Comparison of ENCODE assay signal across 23 cellular contexts in the genomic region with DNA sequence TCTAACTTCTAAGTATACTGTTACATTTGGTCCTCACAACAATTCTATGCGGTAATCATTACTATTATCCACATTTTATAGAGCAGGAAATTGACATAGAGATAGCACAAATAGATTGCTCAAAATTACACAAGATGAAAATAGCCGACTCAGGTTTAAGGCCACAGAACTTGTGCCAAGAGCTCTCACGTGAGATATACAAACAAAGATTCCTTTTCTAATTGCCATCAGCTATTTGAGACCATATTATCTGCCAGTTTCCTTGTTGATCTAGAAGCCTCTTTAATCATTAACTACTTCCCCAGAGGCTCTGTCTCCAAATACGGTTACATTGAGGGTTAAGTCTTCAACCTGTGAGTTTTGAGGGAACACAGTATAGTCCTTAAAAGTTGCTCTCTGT.
DNase-seq lines count a peak whose midpoint lies in the region; TF ChIP-seq lines count a peak whose summit lies in the region.
"Had no signal": no experiment of that assay in that cellular context is flagged by ENCODE, and none has a peak within 500 bp of the region (broad histone marks: within the 10 kb centered on the region; RNA-seq: fewer than 3 reads in every experiment).

No MANE protein-coding gene starts in this region.

- no peaks in the 10 kb centered on the region for H3K9me3 ChIP-seq in transverse colon
- H3K9me3 ChIP-seq: BLaER1 had no signal

- H3K36me3 ChIP-seq in transverse colon = no peaks in the 10 kb centered on the region
- H3K36me3 ChIP-seq: BLaER1, heart left ventricle had no signal

- no peaks in the 10 kb centered on the region for H3K27me3 ChIP-seq in transverse colon
- H3K27me3 ChIP-seq: BLaER1, heart left ventricle had no signal

- WGBS in transverse colon (ENCODE audit: low coverage in 1 of 2), 2 donors = 37 to 57% methylated on average over 3 to 4 of the region's 4 CpGs

- H3K27ac ChIP-seq in transverse colon = no peak overlapping the region
- H3K27ac ChIP-seq: BLaER1, heart left ventricle, PC-9 had no signal

- intact Hi-C loops in transverse colon (cut with DNase I; ENCODE audit: low total_unique reads) = no loop called here
- intact Hi-C loops in cardiac septum (cut with DNase I) = no loop called here

- no peak overlapping the region for H3K4me3 ChIP-seq in transverse colon
- H3K4me3 ChIP-seq: BLaER1, heart left ventricle, PC-9 had no signal

- DNase-seq in NCI-H526 (lab: John Stamatoyannopoulos, UW) (peak; percentile 6 to 25), NCI-H526 treated with DMSO at 0.1 percent for 48 hours (lab: John Stamatoyannopoulos, UW) (no peak), NCI-H69 (lab: John Stamatoyannopoulos, UW) (peak; percentile 69), kidney tubule cell (ENCODE audit: low spot score) (peak; percentile 20), transverse colon (peak; percentile 16), cardiac septum (ENCODE audit: low spot score) (no peak), NCI-H2227 treated with DMSO at 0.1 percent for 48 hours (lab: John Stamatoyannopoulos, UW) (no peak)
- DNase-seq in effector CD4-positive, alpha-beta T cell = no peak
- DNase-seq: activated CD4-positive, CD25-positive, alpha-beta regulatory T cell treated with anti-CD3 and anti-CD28 coated beads, Interleukin-2, amount 50 U/mL, for 72 hours; activated T-cell treated with anti-CD3 and anti-CD28 coated beads, Interleukin-2, amount 50 U/mL, for 1 hour; Calu3; HCEC 1CT; heart left ventricle; KBM-7; midbrain; MV-4-11; NCI-H2081 treated with DMSO at 0.1 percent for 48 hours; PC-9; posterior cingulate gyrus; SHP77 treated with DMSO at 0.1 percent for 48 hours; substantia nigra; SW 1271 had no signal

- no peak for TF ChIP-seq EP300 in transverse colon (IDR thresholded peaks at IDR 0.05; ENCODE audit: low read depth)

- peaks cover 0 to 20% (median 5%) of the 10 kb centered on the region in 4 donors for H3K4me1 ChIP-seq in transverse colon
- H3K4me1 ChIP-seq: BLaER1, heart left ventricle had no signal

- in situ Hi-C loops in transverse colon (cut with MboI; ENCODE audit: low pct_ligation_motif_present in 1 of 4, low pct_unique_long_range_greater_than_20kb in 1 of 4, low sequenced_read_pairs in 3 of 4) = no loop called here

- no peak for TF ChIP-seq CTCF in transverse colon (IDR thresholded peaks at IDR 0.05)

- TF ChIP-seq POLR2A in transverse colon (IDR thresholded peaks at IDR 0.05) = no peak

Comparison
In these comparisons a context has a peak if more than half of its experiments do, and no peak if none do; other contexts are left out.
1. DNase-seq: peak in NCI-H526 (2 of 2), NCI-H69 (single experiment), kidney tubule cell (single experiment) and transverse colon (single experiment); none in NCI-H526 treated with DMSO at 0.1 percent for 48 hours (single experiment), cardiac septum (single experiment), effector CD4-positive, alpha-beta T cell (single experiment) and NCI-H2227 treated with DMSO at 0.1 percent for 48 hours (single experiment).